ENCODE assay signal across 24 cellular contexts in genomic region chr2:2107140-2107539, GRCh38.
DNase-seq lines count a peak whose midpoint lies in the region; ATAC-seq, FAIRE-seq and TF ChIP-seq lines count a peak whose summit lies in the region.
"Had no signal": no experiment of that assay in that cellular context is flagged by ENCODE, and none has a peak within 500 bp of the region (broad histone marks: within the 10 kb centered on the region; RNA-seq: fewer than 3 reads in every experiment).

No MANE protein-coding gene starts in this region.

- no peak overlapping the region for H3K4me3 Mint-ChIP-seq in CD4-positive, alpha-beta T cell
- H3K4me3 Mint-ChIP-seq: activated naive CD8-positive, alpha-beta T cell; activated T-helper 1 cell treated with anti-CD3 and anti-CD28 coated beads, Interleukin-12 subunit alpha, Interleukin-12 subunit beta, Interleukin-2, Interleukin-4 antibody, amounts not matched to agents 30 ng/mL and 10 ng/mL and 1 ng/mL, durations not matched to agents 14 hours and 24 hours and 36 hours; neural progenitor cell had no signal

- H3K27me3 ChIP-seq in BE2C (no peaks in the 10 kb centered on the region), heart left ventricle (peaks cover 0 to 10% (median 0%) of the 10 kb centered on the region in 9 donors)
- H3K27me3 ChIP-seq in CD4-positive, alpha-beta T cell (ENCODE audit: control insufficient read depth, insufficient read depth, low read length) = no peaks in the 10 kb centered on the region
- H3K27me3 ChIP-seq: neural progenitor cell had no signal

- H3K4me1 Mint-ChIP-seq in CD4-positive, alpha-beta T cell (ENCODE audit: low read depth) = no peaks in the 10 kb centered on the region

- H3K36me3 ChIP-seq in BE2C = peaks cover 4% of the 10 kb centered on the region; the same call in 1 of the 2 replicates
- no peaks in the 10 kb centered on the region for H3K36me3 ChIP-seq in heart left ventricle
- H3K36me3 ChIP-seq: neural progenitor cell, prostate gland, tibial artery had no signal

- peaks cover 41% of the 10 kb centered on the region for H3K4me1 ChIP-seq in BE2C
- H3K4me1 ChIP-seq in heart left ventricle = peaks cover 0 to 21% (median 11%) of the 10 kb centered on the region in 12 donors
- H3K4me1 ChIP-seq: prostate gland, tibial artery had no signal

- H3K27me3 Mint-ChIP-seq in CD4-positive, alpha-beta T cell = peaks cover 7% of the 10 kb centered on the region

- H3K27ac ChIP-seq in heart left ventricle = peak overlapping the region in 2 of 12 donors; percentile 25 to 52
- no peak overlapping the region for H3K27ac ChIP-seq in CD4-positive, alpha-beta T cell (ENCODE audit: low read depth, low read length)
- H3K27ac ChIP-seq: HL-60, neural progenitor cell, prostate gland, skin epidermis, tibial artery had no signal

- H3K4me3 ChIP-seq in BE2C (ENCODE audit: low read depth, low read length) (peak overlapping the region; percentile 21), heart left ventricle (no peak overlapping the region)
- H3K4me3 ChIP-seq: mucosa of descending colon, neural progenitor cell, prostate gland, skin epidermis, tibial artery had no signal

- H3K9me3 ChIP-seq in BE2C (no peaks in the 10 kb centered on the region), heart left ventricle (no peaks in the 10 kb centered on the region)
- no peaks in the 10 kb centered on the region for H3K9me3 ChIP-seq in CD4-positive, alpha-beta T cell (ENCODE audit: control insufficient read depth, low read length)
- H3K9me3 ChIP-seq: mucosa of descending colon, prostate gland, tibial artery had no signal

- no peaks in the 10 kb centered on the region for H3K9me3 Mint-ChIP-seq in CD4-positive, alpha-beta T cell
- H3K9me3 Mint-ChIP-seq: activated T-helper 1 cell treated with anti-CD3 and anti-CD28 coated beads, Interleukin-12 subunit alpha, Interleukin-12 subunit beta, Interleukin-2, Interleukin-4 antibody, amounts not matched to agents 30 ng/mL and 10 ng/mL and 1 ng/mL, durations not matched to agents 14 hours and 24 hours and 36 hours; neural progenitor cell had no signal

- intact Hi-C loops in heart left ventricle (cut with DNase I) = loop anchor here in 2 of 10 donors (1.0 to 10.0 kb wide), 3 partner anchors 50 to 222 kb away; no protein-coding TSS in a partner anchor
- intact Hi-C loops in CD4-positive, alpha-beta T cell (cut with DNase I, micrococcal nuclease) = no loop called here

- TF ChIP-seq CTCF in BE2C (IDR thresholded peaks at IDR 0.05; ENCODE audit: low read depth, low read length) (no peak), heart left ventricle (IDR thresholded peaks at IDR 0.05) (no peak)
- TF ChIP-seq CTCF in CD4-positive, alpha-beta T cell (IDR thresholded peaks at IDR 0.05) = no peak

- H3K27ac Mint-ChIP-seq in CD4-positive, alpha-beta T cell = no peak overlapping the region
- H3K27ac Mint-ChIP-seq: activated naive CD8-positive, alpha-beta T cell; activated T-helper 1 cell treated with anti-CD3 and anti-CD28 coated beads, Interleukin-12 subunit alpha, Interleukin-12 subunit beta, Interleukin-2, Interleukin-4 antibody, amounts not matched to agents 30 ng/mL and 10 ng/mL and 1 ng/mL, durations not matched to agents 14 hours and 24 hours and 36 hours had no signal

- DNase-seq in BE2C (peak; percentile 74), DMS153 (lab: John Stamatoyannopoulos, UW) (peak; percentile 9), NCI-H446 (lab: John Stamatoyannopoulos, UW) (peak; percentile 37 to 89), heart left ventricle (peak in 4 of 5 donors; percentile 43 to 62 (median 54)), GM12891 (ENCODE audit: insufficient read length, low spot score) (no peak), COLO668 (lab: John Stamatoyannopoulos, UW; ENCODE audit: unreplicated experiment) (no peak)
- DNase-seq in CD4-positive, alpha-beta T cell = no peak
- DNase-seq: activated CD4-positive, alpha-beta T cell treated with anti-CD3 and anti-CD28 coated beads for 4 hours; COR-L47; mucosa of descending colon; NCI-H146; NCI-H69; SIG-M5; stimulated activated CD4-positive, alpha-beta T cell treated with anti-CD3 and anti-CD28 coated beads, Interleukin-2, amount 100 ng/mL, for 48 hours; stimulated activated naive CD4-positive, alpha-beta T cell treated with Interleukin-2 at 50 U/mL for 16 hours; tibial artery had no signal

- no peak for TF ChIP-seq POLR2A in heart left ventricle (IDR thresholded peaks at IDR 0.05)
- TF ChIP-seq POLR2A in GM12891 (IDR thresholded peaks at IDR 0.05; ENCODE audit: low read depth, low read length) = no peak

- FAIRE-seq in GM12891 (lab: Jason Lieb, UNC) = no peak

- POLR2A ChIA-PET in CD4-positive, alpha-beta T cell (lab: Charles Lee) = no interaction called here

- CTCF ChIA-PET in CD4-positive, alpha-beta T cell (lab: Charles Lee) = no interaction called here

- peak in 3 of 4 donors; percentile 78 to 86 (median 83) for ATAC-seq in heart left ventricle
- no peak for ATAC-seq in CD4-positive, alpha-beta T cell (ENCODE audit: poor library complexity)
- no peak for ATAC-seq in GM19351 (IDR thresholded peaks at IDR 0.05; ENCODE audit: unreplicated experiment)
- ATAC-seq: left lobe of liver, mucosa of descending colon had no signal

- H3K36me3 Mint-ChIP-seq in CD4-positive, alpha-beta T cell (ENCODE audit: low read depth) = no peaks in the 10 kb centered on the region
- H3K36me3 Mint-ChIP-seq: activated naive CD8-positive, alpha-beta T cell; neural progenitor cell had no signal

- 16 to 36% (median 30%) methylated on average over 9 of the region's 9 CpGs for whole genome bisulfite sequencing in heart left ventricle, 4 donors

TF ChIP-seq in GM12891, 5 proteins besides CTCF, POLR2A, EP300 and RAD21:
- TF ChIP-seq POU2F2 (IDR thresholded peaks at IDR 0.05; ENCODE audit: low read depth, low read length) = no peak
- no peak for TF ChIP-seq TAF1 (IDR thresholded peaks at IDR 0.05; ENCODE audit: low read depth, low read length)
- no peak for TF ChIP-seq PAX5 (IDR thresholded peaks at IDR 0.05; ENCODE audit: insufficient read depth, low read length, severe bottlenecking)
- no peak for TF ChIP-seq POLR2AphosphoS5 (IDR thresholded peaks at IDR 0.05; ENCODE audit: low read depth, low read length)
- TF ChIP-seq SPI1 (IDR thresholded peaks at IDR 0.05; ENCODE audit: low read depth, low read length) = no peak

Comparison
In these comparisons a context has a peak if more than half of its experiments do, and no peak if none do; other contexts are left out.
1. DNase-seq: peak in BE2C (single experiment), DMS153 (single experiment), NCI-H446 (2 of 2) and heart left ventricle (4 of 5); none in GM12891 (single experiment), CD4-positive, alpha-beta T cell (0 of 10) and COLO668 (single experiment).
2. ATAC-seq: peak in heart left ventricle (3 of 4); none in CD4-positive, alpha-beta T cell (single experiment) and GM19351 (single experiment).